In genomic region chr22:49630448-49630946, GRCh38 we compare ENCODE assay signal across 17 cellular contexts.
DNase-seq lines count a peak whose midpoint lies in the region; ATAC-seq and TF ChIP-seq lines count a peak whose summit lies in the region.
"Had no signal": no experiment of that assay in that cellular context is flagged by ENCODE, and none has a peak within 500 bp of the region (broad histone marks: within the 10 kb centered on the region; RNA-seq: fewer than 3 reads in every experiment).

No MANE protein-coding gene starts in this region.

- H2AFZ ChIP-seq in neuronal stem cell (ENCODE audit: low read length) (no peak overlapping the region), OCI-LY7 (ENCODE audit: low read length) (no peak overlapping the region)

- peaks cover 0 to 36% (median 2%) of the 10 kb centered on the region in 3 experiments for H3K27me3 ChIP-seq in neuronal stem cell (ENCODE audit: control insufficient read depth in 3 of 3, insufficient read depth in 3 of 3, low read depth in 1 of 3, low read length in 3 of 3)
- H3K27me3 ChIP-seq: BE2C had no signal

- WGBS in neuronal stem cell (ENCODE audit: extremely low coverage in 2 of 2, insufficient read length in 2 of 2, insufficient replicate concordance in 1 of 2), 2 donors: no CpG with 5 or more reads among the region's 17 CpGs

- H2BK120ac ChIP-seq in neuronal stem cell (ENCODE audit: low read depth, low read length): no peak overlapping the region

- H3K18ac ChIP-seq in neuronal stem cell (ENCODE audit: low read length): peak overlapping the region; percentile 87

- no peaks in the 10 kb centered on the region for H3K4me1 ChIP-seq in HEK293 (ENCODE audit: control insufficient read depth, insufficient read depth, low read length)
- peaks cover 5 to 47% of the 10 kb centered on the region in 2 donors for H3K4me1 ChIP-seq in neuronal stem cell (ENCODE audit: control insufficient read depth in 2 of 2, insufficient read depth in 1 of 2, low read depth in 1 of 2, low read length in 2 of 2)
- no peaks in the 10 kb centered on the region for H3K4me1 ChIP-seq in OCI-LY7 (ENCODE audit: insufficient read depth, low read length, poor library complexity, severe bottlenecking)
- H3K4me1 ChIP-seq: BE2C, Caco-2, HAP-1 had no signal

- H3K23ac ChIP-seq in neuronal stem cell (ENCODE audit: low read depth, low read length, poor library complexity): no peak overlapping the region

- no peaks in the 10 kb centered on the region for H3K36me3 ChIP-seq in HEK293 (ENCODE audit: control insufficient read depth in 2 of 2, insufficient read depth in 1 of 2, low read length in 2 of 2)
- H3K36me3 ChIP-seq in neuronal stem cell (replicated peaks in 1 of 2; ENCODE audit: control insufficient read depth in 2 of 2, insufficient read depth in 2 of 2, low read length in 2 of 2): no peaks in the 10 kb centered on the region
- H3K36me3 ChIP-seq in OCI-LY7 (ENCODE audit: insufficient read depth, low read length): no peaks in the 10 kb centered on the region
- H3K36me3 ChIP-seq: BE2C had no signal

- H4K8ac ChIP-seq in neuronal stem cell (ENCODE audit: low read depth, low read length): no peak overlapping the region

- H2BK15ac ChIP-seq in neuronal stem cell (ENCODE audit: low read length): peak overlapping the region; percentile 28

- H3K9me3 ChIP-seq in HEK293 (ENCODE audit: control insufficient read depth, insufficient read depth, low read depth, low read length) (no peaks in the 10 kb centered on the region), neuronal stem cell (replicated peaks in 1 of 2; ENCODE audit: control insufficient read depth in 2 of 2, insufficient read depth in 1 of 2, low read depth in 1 of 2, low read length in 2 of 2) (no peaks in the 10 kb centered on the region), OCI-LY7 (ENCODE audit: low read length) (no peaks in the 10 kb centered on the region)
- H3K9me3 ChIP-seq: BE2C, Caco-2, HAP-1 had no signal

- no peak overlapping the region for H3K4me2 ChIP-seq in neuronal stem cell (ENCODE audit: insufficient read depth, low read length, poor library complexity, severe bottlenecking)
- H3K4me2 ChIP-seq in OCI-LY7 (ENCODE audit: low read length): no peak overlapping the region

- no peaks in the 10 kb centered on the region for H3K9me2 ChIP-seq in OCI-LY7 (ENCODE audit: insufficient read depth, low read length)

- H2BK5ac ChIP-seq in neuronal stem cell (ENCODE audit: low read length): no peak overlapping the region

- CTCF ChIA-PET in HEK293 (lab: Yijun Ruan, JAX): interaction anchor here (0.8 to 1.3 kb wide), 4 partner anchors 94 to 584 kb away, joined by 3 to 6 read pairs (median 4); no protein-coding TSS in a partner anchor
- CTCF ChIA-PET in OCI-LY7 (lab: Charles Lee; ENCODE audit: unreplicated experiment): no interaction called here

- H3K4me3 ChIP-seq in HEK293 (ENCODE audit: low read depth, low read length) (no peak overlapping the region), neuronal stem cell (ENCODE audit: low read length in 2 of 2) (no peak overlapping the region), OCI-LY7 (ENCODE audit: low read depth, low read length, poor library complexity, severe bottlenecking) (no peak overlapping the region)
- H3K4me3 ChIP-seq: HAP-1 had no signal

- peak overlapping the region; percentile 94 for H2AK5ac ChIP-seq in neuronal stem cell (ENCODE audit: low read depth, low read length)

- no peaks in the 10 kb centered on the region for H3K79me2 ChIP-seq in OCI-LY7 (ENCODE audit: insufficient read depth, low read depth, low read length)

- H3K4ac ChIP-seq in neuronal stem cell (ENCODE audit: low read length): no peak overlapping the region

- no peak overlapping the region for H4K91ac ChIP-seq in neuronal stem cell (ENCODE audit: low read depth, low read length, poor library complexity)

- H3K9ac ChIP-seq in neuronal stem cell (ENCODE audit: low read depth, low read length, poor library complexity): no peak overlapping the region

- DNase-seq in left cardiac atrium (peak; percentile 6), Right ventricle myocardium inferior (ENCODE audit: missing footprints) (no peak), cerebellar cortex (ENCODE audit: low spot score) (peak; percentile 51), neuronal stem cell (ENCODE audit: low spot score) (no peak), OCI-LY7 (ENCODE audit: low spot score) (no peak), sciatic nerve (ENCODE audit: low spot score) (no peak)
- DNase-seq: 8988T; BE2C; Caco-2; CD4-positive, alpha-beta T cell; GDM1; KG1 had no signal

- POLR2A ChIA-PET in HEK293 (lab: Yijun Ruan, JAX): interaction anchor here (1.2 kb wide), 1 partner anchor 41 kb away, joined by 3 read pairs; no protein-coding TSS in a partner anchor
- POLR2A ChIA-PET in OCI-LY7 (lab: Charles Lee): no interaction called here

- no peaks in the 10 kb centered on the region for H4K20me1 ChIP-seq in OCI-LY7 (ENCODE audit: insufficient read depth, low read length)

- BruUV-seq in OCI-LY7 (replicated peaks; lab: Mats Ljungman, UMichigan): no TSS peak

- no peak overlapping the region for H3K14ac ChIP-seq in neuronal stem cell (ENCODE audit: low read length)

- no peaks in the 10 kb centered on the region for H3K79me1 ChIP-seq in neuronal stem cell (ENCODE audit: low read depth, low read length)

- ATAC-seq in left cardiac atrium (no peak), Right ventricle myocardium inferior (no peak), sciatic nerve (no peak), GM19463 (IDR thresholded peaks at IDR 0.05; ENCODE audit: unreplicated experiment) (no peak)
- ATAC-seq: HepG2 had no signal

- H3K27ac ChIP-seq in HEK293 (ENCODE audit: extremely low read depth, low read depth, low read length): no peak overlapping the region
- no peak overlapping the region for H3K27ac ChIP-seq in neuronal stem cell (replicated peaks; ENCODE audit: low read length)
- H3K27ac ChIP-seq in OCI-LY7 (ENCODE audit: low read depth, low read length, poor library complexity, severe bottlenecking): no peak overlapping the region
- H3K27ac ChIP-seq: C4-2B had no signal

- no peak overlapping the region for H2BK12ac ChIP-seq in neuronal stem cell (ENCODE audit: low read length)

- intact Hi-C loops in left cardiac atrium (cut with DNase I) (loop anchor here in 1 of 2 donors (10.0 kb wide), 1 partner anchor 1056 kb away; no protein-coding TSS in a partner anchor), Right ventricle myocardium inferior (cut with DNase I) (loop anchor here (5.0 to 10.0 kb wide), 2 partner anchors 583 to 1056 kb away; no protein-coding TSS in a partner anchor), OCI-LY7 (cut with micrococcal nuclease; ENCODE audit: unreplicated experiment) (no loop called here), sciatic nerve (cut with DNase I) (no loop called here)

- TF ChIP-seq CTCF in HEK293 (tag by site-specific recombination; IDR thresholded peaks at IDR 0.05) (no peak), OCI-LY7 (conservative IDR thresholded peaks at IDR 0.05; ENCODE audit: low read length) (no peak)

TF ChIP-seq in HEK293, 187 proteins besides CTCF, POLR2A, EP300 and RAD21:
- 0 out of 2 replicates have a peak, but pooled peaks have one; percentile 30 for TF ChIP-seq GLIS2 (tag by site-specific recombination; IDR thresholded peaks at IDR 0.05)
- peak; percentile 65 for TF ChIP-seq ZIC2 (tag by site-specific recombination; IDR thresholded peaks at IDR 0.05)
- no peak for TF ChIP-seq TCF7L2 (IDR thresholded peaks at IDR 0.05; ENCODE audit: borderline replicate concordance, low read depth, low read length)
- TF ChIP-seq, protein P1, sequence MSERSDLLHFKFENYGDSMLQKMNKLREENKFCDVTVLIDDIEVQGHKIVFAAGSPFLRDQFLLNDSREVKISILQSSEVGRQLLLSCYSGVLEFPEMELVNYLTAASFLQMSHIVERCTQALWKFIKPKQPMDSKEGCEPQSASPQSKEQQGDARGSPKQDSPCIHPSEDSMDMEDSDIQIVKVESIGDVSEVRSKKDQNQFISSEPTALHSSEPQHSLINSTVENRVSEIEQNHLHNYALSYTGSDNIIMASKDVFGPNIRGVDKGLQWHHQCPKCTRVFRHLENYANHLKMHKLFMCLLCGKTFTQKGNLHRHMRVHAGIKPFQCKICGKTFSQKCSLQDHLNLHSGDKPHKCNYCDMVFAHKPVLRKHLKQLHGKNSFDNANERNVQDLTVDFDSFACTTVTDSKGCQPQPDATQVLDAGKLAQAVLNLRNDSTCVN (tag by site-specific recombination; optimal IDR thresholded peaks at IDR 0.05): no peak
- no peak for TF ChIP-seq ZNF658 (tag by site-specific recombination; IDR thresholded peaks at IDR 0.05)
- TF ChIP-seq ZFHX2 (tag by site-specific recombination; conservative IDR thresholded peaks at IDR 0.05): peak; percentile 23; the same call in 1 of the 2 replicates
- 0 out of 2 replicates have a peak, but pooled peaks have one; percentile 5 for TF ChIP-seq GLIS1 (tag by site-specific recombination; IDR thresholded peaks at IDR 0.05)
- TF ChIP-seq ZBTB17 (tag by site-specific recombination; IDR thresholded peaks at IDR 0.05): no peak
- no peak for TF ChIP-seq ZNF274 (IDR thresholded peaks at IDR 0.05; ENCODE audit: low read length)
- no peak for TF ChIP-seq ZNF274 (tag by site-specific recombination; IDR thresholded peaks at IDR 0.05; ENCODE audit: borderline replicate concordance)
- TF ChIP-seq ZNF654 (tag by site-specific recombination; IDR thresholded peaks at IDR 0.05; ENCODE audit: low read depth): no peak
- TF ChIP-seq KLF1 (tag by site-specific recombination; IDR thresholded peaks at IDR 0.05): no peak

Comparison
In these comparisons a context has a peak if more than half of its experiments do, and no peak if none do; other contexts are left out.
1. DNase-seq: peak in left cardiac atrium (single experiment) and cerebellar cortex (single experiment); none in Right ventricle myocardium inferior (single experiment), neuronal stem cell (single experiment), OCI-LY7 (single experiment) and sciatic nerve (single experiment).